ENCODE assay signal across 9 cellular contexts in the genomic region with DNA sequence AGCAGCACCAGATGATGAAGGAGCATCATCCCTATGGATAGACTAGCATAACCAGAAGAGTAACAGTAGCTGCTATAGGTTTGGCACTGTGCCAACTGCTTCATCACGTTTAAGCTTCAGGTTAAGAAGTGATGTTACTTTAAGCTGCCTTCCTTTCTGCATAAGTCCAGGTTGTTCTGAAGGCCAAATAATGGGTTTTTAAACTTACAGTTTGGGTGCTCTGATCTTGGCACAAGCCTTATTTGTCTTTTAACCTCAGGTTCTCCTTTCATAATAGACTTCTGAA. TPM values are rescaled to one million over a fixed set of nuclear protein-coding genes. Genes with fewer than 3 reads are reported as not detected.
DNase-seq lines count a peak whose midpoint lies in the region; ATAC-seq, FAIRE-seq and TF ChIP-seq lines count a peak whose summit lies in the region.
"Had no signal": no experiment of that assay in that cellular context is flagged by ENCODE, and none has a peak within 500 bp of the region (broad histone marks: within the 10 kb centered on the region; RNA-seq: fewer than 3 reads in every experiment).

No MANE protein-coding gene starts in this region.

- no peak overlapping the region for H3K9ac ChIP-seq in endothelial cell of umbilical vein (replicated peaks; ENCODE audit: extremely low read depth, insufficient read depth, low read length)

- no peak for ATAC-seq in HG03159 (IDR thresholded peaks at IDR 0.05; ENCODE audit: unreplicated experiment)
- ATAC-seq in HG03045 (IDR thresholded peaks at IDR 0.05; ENCODE audit: unreplicated experiment), result no peak

- peaks cover 73% of the 10 kb centered on the region for H3K79me2 ChIP-seq in endothelial cell of umbilical vein (ENCODE audit: control insufficient read depth, insufficient read depth, low read length)

- intact Hi-C loops in activated CD4-positive, alpha-beta memory T cell treated with anti-CD3 and anti-CD28 coated beads for 36 hours (cut with micrococcal nuclease), result loop anchor here (1.0 kb wide), 1 partner anchor 9 kb away; no protein-coding TSS in a partner anchor
- intact Hi-C loops in endothelial cell of umbilical vein (cut with micrococcal nuclease) (no loop called here), tibial artery (cut with DNase I; ENCODE audit: low total_unique reads) (no loop called here)

- H3K9me3 Mint-ChIP-seq in activated CD4-positive, alpha-beta memory T cell treated with anti-CD3 and anti-CD28 coated beads, Interleukin-2, amount 10 ng/mL, durations not matched to agents 7 days and 5 days, result no peaks in the 10 kb centered on the region
- H3K9me3 Mint-ChIP-seq in activated CD4-positive, alpha-beta memory T cell treated with anti-CD3 and anti-CD28 coated beads for 36 hours, result no peaks in the 10 kb centered on the region
- H3K9me3 Mint-ChIP-seq: activated naive CD4-positive, alpha-beta T cell treated with anti-CD3 and anti-CD28 coated beads, Interleukin-2, amount 50 U/mL, for 24 hours had no signal

- no peak for TF ChIP-seq POLR2A in endothelial cell of umbilical vein (IDR thresholded peaks at IDR 0.05; ENCODE audit: low read depth, low read length)

- H3K4me1 Mint-ChIP-seq in activated CD4-positive, alpha-beta memory T cell treated with anti-CD3 and anti-CD28 coated beads, Interleukin-2, amount 10 ng/mL, durations not matched to agents 7 days and 5 days, result peaks cover 67% of the 10 kb centered on the region
- peaks cover 42% of the 10 kb centered on the region for H3K4me1 Mint-ChIP-seq in activated CD4-positive, alpha-beta memory T cell treated with anti-CD3 and anti-CD28 coated beads for 36 hours (ENCODE audit: low read depth)

- no peak overlapping the region for H3K4me2 ChIP-seq in endothelial cell of umbilical vein (ENCODE audit: insufficient read depth, low read length)

- no peaks in the 10 kb centered on the region for H3K9me3 ChIP-seq in endothelial cell of umbilical vein (replicated peaks; ENCODE audit: control insufficient read depth, insufficient read depth, low read length)
- H3K9me3 ChIP-seq in tibial artery, result no peaks in the 10 kb centered on the region

- peaks cover 4% of the 10 kb centered on the region for H3K9me1 ChIP-seq in endothelial cell of umbilical vein (replicated peaks; ENCODE audit: control insufficient read depth, extremely low read depth, insufficient read depth, low read length)

- H3K4me3 Mint-ChIP-seq in activated CD4-positive, alpha-beta memory T cell treated with anti-CD3 and anti-CD28 coated beads, Interleukin-2, amount 10 ng/mL, durations not matched to agents 7 days and 5 days, result no peak overlapping the region
- no peak overlapping the region for H3K4me3 Mint-ChIP-seq in activated CD4-positive, alpha-beta memory T cell treated with anti-CD3 and anti-CD28 coated beads for 36 hours
- H3K4me3 Mint-ChIP-seq: activated naive CD4-positive, alpha-beta T cell treated with anti-CD3 and anti-CD28 coated beads, Interleukin-2, amount 50 U/mL, for 24 hours had no signal

- H3K4me1 ChIP-seq in endothelial cell of umbilical vein (ENCODE audit: control insufficient read depth, extremely low read depth, insufficient read depth, low read length) (peaks cover 60% of the 10 kb centered on the region), tibial artery (peaks cover 0 to 90% (median 46%) of the 10 kb centered on the region in 4 donors)

- TF ChIP-seq CTCF in endothelial cell of umbilical vein (IDR thresholded peaks at IDR 0.05; ENCODE audit: extremely low read depth in 1 of 2, insufficient read depth in 1 of 2, low read depth in 1 of 2, low read length in 2 of 2) (no peak), tibial artery (IDR thresholded peaks at IDR 0.05) (no peak)

- BruUV-seq in endothelial cell of umbilical vein (replicated peaks; lab: Mats Ljungman, UMichigan), result no TSS peak

- no peak overlapping the region for H3K4me3 ChIP-seq in endothelial cell of umbilical vein (replicated peaks in 1 of 3; ENCODE audit: insufficient read depth in 1 of 3, low read depth in 1 of 3, low read length in 3 of 3)
- H3K4me3 ChIP-seq in tibial artery, result peak overlapping the region; percentile 5 to 74

- peak; percentile 35 for DNase-seq in activated CD4-positive, alpha-beta memory T cell treated with anti-CD3 and anti-CD28 coated beads, Interleukin-2, amount 10 ng/mL, durations not matched to agents 7 days and 5 days
- DNase-seq in activated CD4-positive, alpha-beta memory T cell treated with anti-CD3 and anti-CD28 coated beads for 36 hours, result no peak
- peak; percentile 59 for DNase-seq in NCI-H69 (lab: John Stamatoyannopoulos, UW)
- DNase-seq in endothelial cell of umbilical vein (ENCODE audit: low read depth, low spot score), result peak; percentile 41
- DNase-seq in tibial artery, result peak in 1 of 2 donors; percentile 27
- no peak for DNase-seq in KG1 (lab: John Stamatoyannopoulos, UW)

- H2AFZ ChIP-seq in endothelial cell of umbilical vein (ENCODE audit: low read depth, low read length), result no peak overlapping the region

- H3K27me3 Mint-ChIP-seq in activated CD4-positive, alpha-beta memory T cell treated with anti-CD3 and anti-CD28 coated beads, Interleukin-2, amount 10 ng/mL, durations not matched to agents 7 days and 5 days, result no peaks in the 10 kb centered on the region
- no peaks in the 10 kb centered on the region for H3K27me3 Mint-ChIP-seq in activated CD4-positive, alpha-beta memory T cell treated with anti-CD3 and anti-CD28 coated beads for 36 hours
- H3K27me3 Mint-ChIP-seq: activated naive CD4-positive, alpha-beta T cell treated with anti-CD3 and anti-CD28 coated beads, Interleukin-2, amount 50 U/mL, for 24 hours had no signal

- peaks cover 8% of the 10 kb centered on the region for H4K20me1 ChIP-seq in endothelial cell of umbilical vein (replicated peaks; ENCODE audit: control insufficient read depth, extremely low read depth, insufficient read depth, low read length)

- H3K27ac Mint-ChIP-seq in activated CD4-positive, alpha-beta memory T cell treated with anti-CD3 and anti-CD28 coated beads, Interleukin-2, amount 10 ng/mL, durations not matched to agents 7 days and 5 days, result peak overlapping the region; percentile 49
- H3K27ac Mint-ChIP-seq in activated CD4-positive, alpha-beta memory T cell treated with anti-CD3 and anti-CD28 coated beads for 36 hours, result no peak overlapping the region
- H3K27ac Mint-ChIP-seq: activated naive CD4-positive, alpha-beta T cell treated with anti-CD3 and anti-CD28 coated beads, Interleukin-2, amount 50 U/mL, for 24 hours had no signal

- no peak for FAIRE-seq in endothelial cell of umbilical vein (lab: Jason Lieb, UNC)

- CTCF ChIA-PET in activated CD4-positive, alpha-beta memory T cell treated with anti-CD3 and anti-CD28 coated beads, Interleukin-2, amount 10 ng/mL, durations not matched to agents 7 days and 5 days (lab: Charles Lee), result interaction anchor here (1.1 to 1.3 kb wide), 2 partner anchors 9 to 386 kb away, joined by 3 to 5 read pairs; no protein-coding TSS in a partner anchor
- CTCF ChIA-PET in activated CD4-positive, alpha-beta memory T cell treated with anti-CD3 and anti-CD28 coated beads for 36 hours (lab: Charles Lee), result interaction anchor here (1.9 kb wide), 1 partner anchor 37 kb away, joined by 7 read pairs; no protein-coding TSS in a partner anchor
- CTCF ChIA-PET in endothelial cell of umbilical vein (lab: Charles Lee), result interaction anchor here (0.7 to 2.0 kb wide), 6 partner anchors 24 to 386 kb away, joined by 3 to 13 read pairs (median 4); no protein-coding TSS in a partner anchor

- peaks cover 3% of the 10 kb centered on the region for H3K36me3 Mint-ChIP-seq in activated CD4-positive, alpha-beta memory T cell treated with anti-CD3 and anti-CD28 coated beads, Interleukin-2, amount 10 ng/mL, durations not matched to agents 7 days and 5 days (ENCODE audit: low read depth)
- peaks cover 2% of the 10 kb centered on the region for H3K36me3 Mint-ChIP-seq in activated CD4-positive, alpha-beta memory T cell treated with anti-CD3 and anti-CD28 coated beads for 36 hours

- H3K27ac ChIP-seq in endothelial cell of umbilical vein (ENCODE audit: insufficient read depth, low read depth, low read length) (no peak overlapping the region), tibial artery (peak overlapping the region; percentile 96 to 97)

- POLR2A ChIA-PET in activated CD4-positive, alpha-beta memory T cell treated with anti-CD3 and anti-CD28 coated beads, Interleukin-2, amount 10 ng/mL, durations not matched to agents 7 days and 5 days (lab: Charles Lee), result interaction anchor here (0.7 to 1.4 kb wide), 5 partner anchors 9 to 533 kb away, joined by 3 to 6 read pairs (median 3); a partner anchor contains a TSS
- POLR2A ChIA-PET in activated CD4-positive, alpha-beta memory T cell treated with anti-CD3 and anti-CD28 coated beads for 36 hours (lab: Charles Lee), result no interaction called here
- POLR2A ChIA-PET in endothelial cell of umbilical vein (lab: Charles Lee), result interaction anchor here (0.8 to 1.5 kb wide), 3 partner anchors 173 to 392 kb away, joined by 3 to 6 read pairs (median 4); a partner anchor contains a TSS

- H3K27me3 ChIP-seq in endothelial cell of umbilical vein (ENCODE audit: control insufficient read depth in 2 of 2, insufficient read depth in 2 of 2, low read length in 2 of 2), result no peaks in the 10 kb centered on the region
- no peaks in the 10 kb centered on the region for H3K27me3 ChIP-seq in tibial artery

- H3K36me3 ChIP-seq in endothelial cell of umbilical vein (ENCODE audit: control insufficient read depth in 2 of 2, extremely low read depth in 1 of 2, insufficient read depth in 2 of 2, low read length in 2 of 2) (peaks cover 0 to 4% of the 10 kb centered on the region in 2 experiments), tibial artery (peaks cover 0 to 14% (median 8%) of the 10 kb centered on the region in 3 donors)

- dilution Hi-C loops in endothelial cell of umbilical vein (cut with MboI; ENCODE audit: extremely low pct_ligation_motif_present, low sequenced_read_pairs), result no loop called here

TF ChIP-seq in endothelial cell of umbilical vein, 7 proteins besides CTCF, POLR2A, EP300 and RAD21 (continues in another document):
- TF ChIP-seq FOS (IDR thresholded peaks at IDR 0.05; ENCODE audit: borderline replicate concordance, insufficient read depth, low read length) (no peak), POLR2AphosphoS5 (IDR thresholded peaks at IDR 0.05; ENCODE audit: insufficient read depth, low read depth, low read length) (no peak)

RNA-seq across cellular contexts. Expression of a gene that starts 50.7 kb away (rescaled TPM):
- 10 to 100 TPM; 28.0 to 31.0 TPM for total RNA-seq in activated CD4-positive, alpha-beta memory T cell treated with anti-CD3 and anti-CD28 coated beads, Interleukin-2, amount 10 ng/mL, durations not matched to agents 7 days and 5 days
- 10 to 100 TPM; 95.6 to 97.2 TPM for total RNA-seq in activated CD4-positive, alpha-beta memory T cell treated with anti-CD3 and anti-CD28 coated beads for 36 hours
- 60.6 and 61.9 TPM in 2 replicates for total RNA-seq in endothelial cell of umbilical vein
- 8.2 and 9.7 TPM in 2 replicates for polyA plus RNA-seq in endothelial cell of umbilical vein
- polyA plus RNA-seq in endothelial cell of umbilical vein (2011; cell fraction: cytosol; rRNA removed), result 21.4 and 22.3 TPM in 2 replicates
- 15.9 and 18.1 TPM in 2 replicates for polyA plus RNA-seq in endothelial cell of umbilical vein (2011; cell fraction: nucleus; rRNA removed)
- 31.3 and 64.7 TPM in 2 replicates for polyA plus RNA-seq in endothelial cell of umbilical vein (2012)
- polyA minus RNA-seq in endothelial cell of umbilical vein, result 6.0 and 8.6 TPM in 2 replicates
- 27.2 TPM for polyA minus RNA-seq in endothelial cell of umbilical vein (2011; cell fraction: cytosol; rRNA and poly(A)+ RNA removed)
- polyA minus RNA-seq in endothelial cell of umbilical vein (2011; cell fraction: nucleus; rRNA and poly(A)+ RNA removed), result 28.2 and 35.4 TPM in 2 replicates

Comparison
In these comparisons a context has a peak if more than half of its experiments do, and no peak if none do; other contexts are left out.
1. DNase-seq: peak in activated CD4-positive, alpha-beta memory T cell treated with anti-CD3 and anti-CD28 coated beads, Interleukin-2, amount 10 ng/mL, durations not matched to agents 7 days and 5 days (single experiment), NCI-H69 (single experiment) and endothelial cell of umbilical vein (single experiment); none in activated CD4-positive, alpha-beta memory T cell treated with anti-CD3 and anti-CD28 coated beads for 36 hours (single experiment) and KG1 (single experiment).
2. H3K4me3 ChIP-seq: peak in tibial artery (2 of 2); none in endothelial cell of umbilical vein (0 of 3).